16 cellular contexts compared by ENCODE assay signal in the genomic region with DNA sequence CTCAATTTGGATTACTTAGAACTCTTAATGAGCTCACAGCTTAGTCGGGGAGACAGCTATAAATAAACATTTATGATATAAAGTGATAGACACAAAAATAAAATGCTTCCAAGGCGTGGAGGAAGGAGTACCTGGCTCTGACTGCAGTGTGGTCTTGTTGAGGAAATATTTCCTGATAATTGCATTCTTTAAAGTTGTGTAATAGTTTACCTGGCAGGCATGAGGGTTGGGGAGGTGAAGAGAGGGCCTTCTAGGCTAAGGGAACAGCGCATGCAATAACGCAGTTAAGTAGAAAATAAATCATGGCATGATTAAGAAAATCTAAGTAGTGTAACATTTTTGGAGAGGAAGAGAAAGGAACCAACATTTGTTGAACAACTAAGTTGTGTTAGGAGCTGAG.
"Had no signal": no experiment of that assay in that cellular context is flagged by ENCODE, and none has a peak within 500 bp of the region (broad histone marks: within the 10 kb centered on the region; RNA-seq: fewer than 3 reads in every experiment).

No MANE protein-coding gene starts in this region.

- H3K27ac Mint-ChIP-seq: activated CD8-positive, alpha-beta memory T cell treated with anti-CD3 and anti-CD28 coated beads, Interleukin-2, amount 10 ng/mL, durations not matched to agents 7 days and 5 days had no signal

- H3K9me3 ChIP-seq: colonic mucosa, heart left ventricle, right atrium auricular region, stomach, thoracic aorta had no signal

- H3K27ac ChIP-seq: cardiac muscle cell, colonic mucosa, heart left ventricle, right atrium auricular region, skin epidermis, stomach, thoracic aorta had no signal

- H3K9me3 Mint-ChIP-seq: activated T-cell treated with anti-CD3 and anti-CD28 coated beads, Interleukin-2, amount 50 U/mL, for 4 hours had no signal

- H3K27me3 ChIP-seq: cardiac muscle cell, colonic mucosa, heart left ventricle, right atrium auricular region, stomach had no signal

- DNase-seq: activated CD4-positive, alpha-beta T cell treated with anti-CD3 and anti-CD28 coated beads for 1 hour; activated CD4-positive, alpha-beta T cell treated with anti-CD3 and anti-CD28 coated beads, Interleukin-2, amount 50 U/mL, for 48 hours; activated CD8-positive, alpha-beta memory T cell treated with anti-CD3 and anti-CD28 coated beads, Interleukin-2, amount 10 ng/mL, durations not matched to agents 7 days and 5 days; activated T-cell treated with anti-CD3 and anti-CD28 coated beads, Interleukin-2, amount 50 U/mL, for 4 hours; aorta; colonic mucosa; heart left ventricle; kidney; naive B cell; stimulated activated CD4-positive, alpha-beta T cell treated with anti-CD3 and anti-CD28 coated beads, Interleukin-4, amount 100 ng/mL, for 4 hours; stomach; T-helper 9 cell had no signal

- H3K27me3 Mint-ChIP-seq: activated CD8-positive, alpha-beta memory T cell treated with anti-CD3 and anti-CD28 coated beads, Interleukin-2, amount 10 ng/mL, durations not matched to agents 7 days and 5 days; naive B cell had no signal

- H3K36me3 ChIP-seq: cardiac muscle cell, colonic mucosa, heart left ventricle, right atrium auricular region, stomach, thoracic aorta had no signal

- H3K4me3 ChIP-seq: cardiac muscle cell, colonic mucosa, heart left ventricle, right atrium auricular region, skin epidermis, stomach, thoracic aorta had no signal

- ATAC-seq: activated CD8-positive, alpha-beta memory T cell treated with anti-CD3 and anti-CD28 coated beads, Interleukin-2, amount 10 ng/mL, durations not matched to agents 7 days and 5 days; activated T-cell treated with anti-CD3 and anti-CD28 coated beads, Interleukin-2, amount 50 U/mL, for 4 hours; heart left ventricle had no signal

- H3K36me3 Mint-ChIP-seq: activated CD8-positive, alpha-beta memory T cell treated with anti-CD3 and anti-CD28 coated beads, Interleukin-2, amount 10 ng/mL, durations not matched to agents 7 days and 5 days had no signal

- H3K4me3 Mint-ChIP-seq: activated CD8-positive, alpha-beta memory T cell treated with anti-CD3 and anti-CD28 coated beads, Interleukin-2, amount 10 ng/mL, durations not matched to agents 7 days and 5 days; activated T-cell treated with anti-CD3 and anti-CD28 coated beads, Interleukin-2, amount 50 U/mL, for 4 hours; naive B cell had no signal

- H3K4me1 ChIP-seq: colonic mucosa had no signal
